In the genomic region with DNA sequence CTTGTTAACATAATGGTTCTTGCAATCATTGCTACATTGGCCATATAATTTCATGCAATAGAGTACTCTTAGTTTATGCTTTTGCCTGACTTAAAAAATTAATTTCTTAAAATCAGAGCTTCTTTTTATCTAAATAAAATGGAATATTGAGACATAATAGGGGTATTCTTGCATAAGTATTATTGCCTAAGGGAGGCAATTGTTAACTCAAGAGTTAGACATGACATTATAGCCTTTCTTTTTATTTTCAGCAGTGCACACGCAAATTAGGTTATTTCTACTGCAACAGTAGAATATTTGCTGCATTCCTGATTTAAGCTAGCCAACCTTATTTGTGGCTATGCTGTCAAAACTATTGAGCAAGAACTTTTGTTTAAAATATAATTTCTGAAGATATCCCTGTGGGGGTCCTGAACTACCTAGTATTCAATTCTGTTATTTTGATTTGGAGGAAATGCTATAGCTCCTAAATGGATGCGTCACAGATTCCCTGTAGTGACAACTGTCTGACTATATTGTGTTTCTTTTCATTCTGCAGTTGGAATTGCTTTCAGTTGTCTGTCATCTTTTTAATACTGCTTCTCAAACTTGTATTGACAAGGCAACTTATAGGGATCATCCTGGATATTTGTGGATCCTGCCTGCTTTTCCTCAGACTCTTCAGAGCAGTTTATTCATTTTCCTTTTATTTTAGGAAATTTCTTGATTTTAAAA, we compare ENCODE assay signal across 14 cellular contexts.
"Had no signal": no experiment of that assay in that cellular context is flagged by ENCODE, and none has a peak within 500 bp of the region (broad histone marks: within the 10 kb centered on the region; RNA-seq: fewer than 3 reads in every experiment).

No MANE protein-coding gene starts in this region.

- H3K27me3 Mint-ChIP-seq: activated naive CD8-positive, alpha-beta T cell treated with anti-CD3 and anti-CD28 coated beads, Interleukin-2, amount 50 U/mL, for 24 hours; central memory CD8-positive, alpha-beta T cell; dendritic cell treated with granulocyte-macrophage colony-stimulating factor and Interleukin-4, amounts not matched to agents 40 ng/mL and 50 ng/mL, for 4 days had no signal

- ATAC-seq: activated naive CD8-positive, alpha-beta T cell treated with anti-CD3 and anti-CD28 coated beads, Interleukin-2, amount 50 U/mL, for 24 hours; left lung; stimulated activated effector memory CD8-positive, alpha-beta T cell treated with anti-CD3 and anti-CD28 coated beads, Interleukin-12 subunit alpha, Interleukin-12 subunit beta, amount 100 ng/mL, for 72 hours had no signal

- H3K36me3 ChIP-seq: left lung, thyroid gland had no signal

- H3K9me3 Mint-ChIP-seq: activated naive CD8-positive, alpha-beta T cell treated with anti-CD3 and anti-CD28 coated beads, Interleukin-2, amount 50 U/mL, for 24 hours; central memory CD8-positive, alpha-beta T cell; dendritic cell treated with granulocyte-macrophage colony-stimulating factor and Interleukin-4, amounts not matched to agents 40 ng/mL and 50 ng/mL, for 4 days; nephron progenitor cell; stimulated activated effector memory CD8-positive, alpha-beta T cell treated with anti-CD3 and anti-CD28 coated beads, Interleukin-12 subunit alpha, Interleukin-12 subunit beta, amount 100 ng/mL, for 72 hours had no signal

- H3K4me1 Mint-ChIP-seq: activated naive CD8-positive, alpha-beta T cell treated with anti-CD3 and anti-CD28 coated beads, Interleukin-2, amount 50 U/mL, for 24 hours; central memory CD8-positive, alpha-beta T cell; stimulated activated effector memory CD8-positive, alpha-beta T cell treated with anti-CD3 and anti-CD28 coated beads, Interleukin-12 subunit alpha, Interleukin-12 subunit beta, amount 100 ng/mL, for 72 hours had no signal

- H3K4me3 ChIP-seq: left lung, thyroid gland had no signal

- H3K27me3 ChIP-seq: left lung, thyroid gland had no signal

- H3K4me1 ChIP-seq: left lung had no signal

- H3K36me3 Mint-ChIP-seq: stimulated activated effector memory CD8-positive, alpha-beta T cell treated with anti-CD3 and anti-CD28 coated beads, Interleukin-12 subunit alpha, Interleukin-12 subunit beta, amount 100 ng/mL, for 72 hours had no signal

- H3K27ac Mint-ChIP-seq: activated naive CD8-positive, alpha-beta T cell treated with anti-CD3 and anti-CD28 coated beads, Interleukin-2, amount 50 U/mL, for 24 hours; dendritic cell treated with granulocyte-macrophage colony-stimulating factor and Interleukin-4, amounts not matched to agents 40 ng/mL and 50 ng/mL, for 4 days; nephron progenitor cell; stimulated activated effector memory CD8-positive, alpha-beta T cell treated with anti-CD3 and anti-CD28 coated beads, Interleukin-12 subunit alpha, Interleukin-12 subunit beta, amount 100 ng/mL, for 72 hours had no signal

- H3K9me3 ChIP-seq: thyroid gland had no signal

- H3K27ac ChIP-seq: left lung had no signal

- DNase-seq: activated CD4-positive, alpha-beta T cell treated with anti-CD3 and anti-CD28 coated beads for 48 hours; activated CD8-positive, alpha-beta memory T cell treated with anti-CD3 and anti-CD28 coated beads for 24 hours; activated naive CD4-positive, alpha-beta T cell treated with Interleukin-2 at 50 U/mL for 16 hours; activated naive CD8-positive, alpha-beta T cell treated with anti-CD3 and anti-CD28 coated beads, Interleukin-2, amount 50 U/mL, for 24 hours; islet precursor cell; left lung; mesenchymal stem cell; nephron progenitor cell; small intestine; thyroid gland had no signal

- FAIRE-seq: small intestine, urothelium cell line had no signal

- H3K4me3 Mint-ChIP-seq: activated naive CD8-positive, alpha-beta T cell treated with anti-CD3 and anti-CD28 coated beads, Interleukin-2, amount 50 U/mL, for 24 hours; central memory CD8-positive, alpha-beta T cell; dendritic cell treated with granulocyte-macrophage colony-stimulating factor and Interleukin-4, amounts not matched to agents 40 ng/mL and 50 ng/mL, for 4 days; nephron progenitor cell; stimulated activated effector memory CD8-positive, alpha-beta T cell treated with anti-CD3 and anti-CD28 coated beads, Interleukin-12 subunit alpha, Interleukin-12 subunit beta, amount 100 ng/mL, for 72 hours had no signal
